Comparison of ENCODE assay signal across 26 cellular contexts in genomic region chr7:38291117-38291647, GRCh38.
DNase-seq lines count a peak whose midpoint lies in the region; ATAC-seq, FAIRE-seq and TF ChIP-seq lines count a peak whose summit lies in the region.
"Had no signal": no experiment of that assay in that cellular context is flagged by ENCODE, and none has a peak within 500 bp of the region (broad histone marks: within the 10 kb centered on the region; RNA-seq: fewer than 3 reads in every experiment).

No MANE protein-coding gene starts in this region.

- no peak overlapping the region for H3K4me3 Mint-ChIP-seq in stimulated activated memory B cell treated with anti-CD40 and anti-IgM and Interleukin-4, amounts not matched to agents 10 μg/mL and 1 μg/mL and 100 μg/mL, for 72 hours
- H3K4me3 Mint-ChIP-seq: activated naive CD8-positive, alpha-beta T cell treated with anti-CD3 and anti-CD28 coated beads for 36 hours; activated T-cell treated with anti-CD3 and anti-CD28 coated beads, Interleukin-2, amount 50 U/mL, for 72 hours; natural killer cell had no signal

- no peak overlapping the region for H3K27ac Mint-ChIP-seq in stimulated activated memory B cell treated with anti-CD40 and anti-IgM and Interleukin-4, amounts not matched to agents 10 μg/mL and 1 μg/mL and 100 μg/mL, for 72 hours
- H3K27ac Mint-ChIP-seq: activated naive CD8-positive, alpha-beta T cell treated with anti-CD3 and anti-CD28 coated beads for 36 hours; activated T-cell treated with anti-CD3 and anti-CD28 coated beads, Interleukin-2, amount 50 U/mL, for 72 hours had no signal

- no peaks in the 10 kb centered on the region for H3K36me3 Mint-ChIP-seq in stimulated activated memory B cell treated with anti-CD40 and anti-IgM and Interleukin-4, amounts not matched to agents 10 μg/mL and 1 μg/mL and 100 μg/mL, for 72 hours
- H3K36me3 Mint-ChIP-seq: activated naive CD8-positive, alpha-beta T cell treated with anti-CD3 and anti-CD28 coated beads for 36 hours; natural killer cell had no signal

- in situ Hi-C loops in GM12878 (cut with MboI) (no loop called here), HAP-1 (cut with MboI; ENCODE audit: low sequenced_read_pairs) (no loop called here)

- TF ChIP-seq CTCF in SK-N-SH (IDR thresholded peaks at IDR 0.05) = no peak
- TF ChIP-seq CTCF in GM12878 (IDR thresholded peaks at IDR 0.05 in 2 of 3, conservative IDR thresholded peaks at IDR 0.05 in 1 of 3; ENCODE audit: control insufficient read depth in 2 of 3, extremely low read depth in 1 of 3, insufficient read depth in 1 of 3, low read depth in 3 of 3, low read length in 3 of 3) = 0 out of 6 replicates have a peak, but pooled peaks of 1 of the 3 experiments have one; percentile 16

- peaks cover 22% of the 10 kb centered on the region for H3K27me3 Mint-ChIP-seq in stimulated activated memory B cell treated with anti-CD40 and anti-IgM and Interleukin-4, amounts not matched to agents 10 μg/mL and 1 μg/mL and 100 μg/mL, for 72 hours
- H3K27me3 Mint-ChIP-seq: activated naive CD8-positive, alpha-beta T cell treated with anti-CD3 and anti-CD28 coated beads for 36 hours had no signal

- WGBS in SK-N-SH (ENCODE audit: low lambda C conversion rate) = 57% methylated on average over 9 of the region's 9 CpGs
- 68% methylated on average over 9 of the region's 9 CpGs for WGBS in GM12878 (ENCODE audit: insufficient coverage, insufficient replicate concordance, low lambda C conversion rate, missing lambda C conversion rate)

- TF ChIP-seq POLR2A in GM12878 (IDR thresholded peaks at IDR 0.05; ENCODE audit: low read depth, low read length) = no peak

- FAIRE-seq in GM12878 (lab: Jason Lieb, UNC) = no peak
- FAIRE-seq: A204.1, GM19239, small intestine had no signal

- CTCF ChIA-PET in SK-N-SH (lab: Yijun Ruan, JAX) = no interaction called here
- CTCF ChIA-PET in GM12878 (lab: Yijun Ruan, JAX) = interaction anchor here (1.4 kb wide), 1 partner anchor 68 kb away, joined by 3 read pairs; no protein-coding TSS in a partner anchor

- H3K9me3 Mint-ChIP-seq in stimulated activated memory B cell treated with anti-CD40 and anti-IgM and Interleukin-4, amounts not matched to agents 10 μg/mL and 1 μg/mL and 100 μg/mL, for 72 hours = no peaks in the 10 kb centered on the region
- H3K9me3 Mint-ChIP-seq: activated naive CD8-positive, alpha-beta T cell treated with anti-CD3 and anti-CD28 coated beads for 36 hours; activated T-cell treated with anti-CD3 and anti-CD28 coated beads, Interleukin-2, amount 50 U/mL, for 72 hours; natural killer cell had no signal

- intact Hi-C loops in GM12878 (cut with micrococcal nuclease; ENCODE audit: unreplicated experiment) = no loop called here

- DNase-seq in SK-N-SH (no peak), MV-4-11 (lab: John Stamatoyannopoulos, UW) (peak; percentile 64), GM12878 (ENCODE audit: low read depth, low spot score) (no peak), HAP-1 (ENCODE audit: low spot score in 2 of 2) (no peak), NK-92 (lab: John Stamatoyannopoulos, UW; ENCODE audit: unreplicated experiment) (no peak)
- no peak for DNase-seq in activated CD4-positive, CD25-positive, alpha-beta regulatory T cell treated with anti-CD3 and anti-CD28 coated beads, Interleukin-2, amount 50 U/mL, for 72 hours
- DNase-seq: activated CD4-positive, CD25-positive, alpha-beta regulatory T cell; activated CD8-positive, alpha-beta memory T cell treated with anti-CD3 and anti-CD28 coated beads for 24 hours; activated naive CD8-positive, alpha-beta T cell treated with anti-CD3 and anti-CD28 coated beads for 36 hours; activated T-cell treated with anti-CD3 and anti-CD28 coated beads, Interleukin-2, amount 50 U/mL, for 72 hours; body of pancreas; cortex of kidney; foreskin fibroblast; hippocampal formation; left cardiac atrium; natural killer cell; NCI-H1930; NCI-H446; posterior cingulate gyrus; Right ventricle myocardium superior; small intestine; stimulated activated CD8-positive, alpha-beta memory T cell treated with anti-CD3 and anti-CD28 coated beads, Interleukin-4, amount 100 ng/mL, for 48 hours had no signal

- H3K9me2 ChIP-seq in SK-N-SH = no peaks in the 10 kb centered on the region

- RAD21 ChIA-PET in GM12878 (lab: Charles Lee; ENCODE audit: unreplicated experiment) = interaction anchor here (1.7 kb wide), 1 partner anchor 44 kb away, joined by 5 read pairs; no protein-coding TSS in a partner anchor

- peaks cover 9% of the 10 kb centered on the region for H3K4me1 Mint-ChIP-seq in stimulated activated memory B cell treated with anti-CD40 and anti-IgM and Interleukin-4, amounts not matched to agents 10 μg/mL and 1 μg/mL and 100 μg/mL, for 72 hours
- H3K4me1 Mint-ChIP-seq: activated naive CD8-positive, alpha-beta T cell treated with anti-CD3 and anti-CD28 coated beads for 36 hours had no signal

- no peaks in the 10 kb centered on the region for H4K20me1 ChIP-seq in SK-N-SH (ENCODE audit: insufficient read depth)
- no peaks in the 10 kb centered on the region for H4K20me1 ChIP-seq in GM12878 (ENCODE audit: control insufficient read depth, insufficient read depth)

- H3K9ac ChIP-seq in SK-N-SH (no peak overlapping the region), GM12878 (ENCODE audit: control insufficient read depth, insufficient read depth, low read length) (no peak overlapping the region)

- H3K27ac ChIP-seq in SK-N-SH (ENCODE audit: low read depth in 2 of 2, low read length in 1 of 2) (no peak overlapping the region), GM12878 (ENCODE audit: control insufficient read depth, insufficient read depth) (no peak overlapping the region)
- H3K27ac ChIP-seq: body of pancreas had no signal

- H2AFZ ChIP-seq in SK-N-SH (ENCODE audit: low read depth) (no peak overlapping the region), GM12878 (ENCODE audit: control insufficient read depth, low read depth, low read length) (no peak overlapping the region)

- no peaks in the 10 kb centered on the region; a peak in 1 of 4 replicates for H3K4me1 ChIP-seq in SK-N-SH (ENCODE audit: control insufficient read depth in 1 of 2, insufficient read depth in 2 of 2, low read depth in 1 of 2, low read length in 1 of 2)
- H3K4me1 ChIP-seq in GM12878 (ENCODE audit: control insufficient read depth, insufficient read depth, low read length) = peaks cover 1% of the 10 kb centered on the region
- H3K4me1 ChIP-seq in HAP-1 = no peaks in the 10 kb centered on the region
- H3K4me1 ChIP-seq: body of pancreas had no signal

- H3K4me3 ChIP-seq in SK-N-SH (ENCODE audit: low read depth in 2 of 2, low read length in 1 of 2) (no peak overlapping the region), GM12878 (no peak overlapping the region), HAP-1 (no peak overlapping the region)
- H3K4me3 ChIP-seq: body of pancreas had no signal

- TF ChIP-seq RAD21 in SK-N-SH (IDR thresholded peaks at IDR 0.05; ENCODE audit: low read length) = no peak
- TF ChIP-seq RAD21 in GM12878 (IDR thresholded peaks at IDR 0.05; ENCODE audit: insufficient read depth, low read depth, low read length) = no peak

- BruUV-seq in GM12878 (replicated peaks; lab: Mats Ljungman, UMichigan) = no TSS peak

- POLR2A ChIA-PET in SK-N-SH (lab: Yijun Ruan, JAX) (no interaction called here), GM12878 (lab: Charles Lee) (no interaction called here)

- H3K9me3 ChIP-seq in SK-N-SH = no peaks in the 10 kb centered on the region
- no peaks in the 10 kb centered on the region for H3K9me3 ChIP-seq in GM12878 (replicated peaks; ENCODE audit: control insufficient read depth, insufficient read depth, low read length)
- H3K9me3 ChIP-seq in HAP-1 = no peaks in the 10 kb centered on the region
- H3K9me3 ChIP-seq: body of pancreas had no signal

- no peak for TF ChIP-seq EP300 in SK-N-SH (IDR thresholded peaks at IDR 0.05; ENCODE audit: borderline replicate concordance in 1 of 2, low read depth in 1 of 2, low read length in 1 of 2)
- no peak for TF ChIP-seq EP300 in GM12878 (IDR thresholded peaks at IDR 0.05; ENCODE audit: borderline replicate concordance in 1 of 2, control insufficient read depth in 1 of 2, low read depth in 2 of 2, low read length in 2 of 2)

- SMC1A ChIA-PET in GM12878 (lab: Charles Lee; ENCODE audit: uncharacterized antibody, unreplicated experiment) = no interaction called here

- no peaks in the 10 kb centered on the region for H3K79me2 ChIP-seq in SK-N-SH (ENCODE audit: insufficient read depth)
- no peaks in the 10 kb centered on the region for H3K79me2 ChIP-seq in GM12878 (ENCODE audit: control insufficient read depth, insufficient read depth, low read length)

- H3F3A ChIP-seq in SK-N-SH (replicated peaks; ENCODE audit: insufficient read depth) = no peaks in the 10 kb centered on the region

- peak; percentile 22; the same call in 1 of the 3 replicates for ATAC-seq in SK-N-SH treated with all-trans-retinoic acid at 6 μM for 48 hours
- ATAC-seq in GM12878 = 0 out of 3 replicates have a peak, but pooled peaks have one; percentile 8
- no peak for ATAC-seq in stimulated activated memory B cell treated with anti-CD40 and anti-IgM and Interleukin-4, amounts not matched to agents 10 μg/mL and 1 μg/mL and 100 μg/mL, for 72 hours
- ATAC-seq: activated T-cell treated with anti-CD3 and anti-CD28 coated beads, Interleukin-2, amount 50 U/mL, for 72 hours; body of pancreas; left cardiac atrium; natural killer cell had no signal

- H3K36me3 ChIP-seq in SK-N-SH (replicated peaks in 1 of 2; ENCODE audit: control insufficient read depth in 1 of 2, insufficient read depth in 2 of 2, low read length in 1 of 2) (no peaks in the 10 kb centered on the region), GM12878 (ENCODE audit: control insufficient read depth in 2 of 2, insufficient read depth in 2 of 2, low read length in 1 of 2) (no peaks in the 10 kb centered on the region), HAP-1 (replicated peaks) (no peaks in the 10 kb centered on the region)

- peaks cover 12% of the 10 kb centered on the region; the same call in 1 of the 2 replicates for H3K27me3 ChIP-seq in SK-N-SH (ENCODE audit: insufficient read depth)
- H3K27me3 ChIP-seq in GM12878 (replicated peaks in 1 of 2; ENCODE audit: control insufficient read depth in 2 of 2, insufficient read depth in 2 of 2, low read length in 1 of 2) = peaks cover 0 to 2% of the 10 kb centered on the region in 2 experiments; a peak in 1 of 4 replicates
- no peaks in the 10 kb centered on the region for H3K27me3 ChIP-seq in HAP-1 (ENCODE audit: low read depth)
- H3K27me3 ChIP-seq: body of pancreas had no signal

- no peak overlapping the region for H3K4me2 ChIP-seq in SK-N-SH
- no peak overlapping the region for H3K4me2 ChIP-seq in GM12878 (ENCODE audit: control insufficient read depth, insufficient read depth)

TF ChIP-seq in SK-N-SH treated with all-trans-retinoic acid at 6 μM for 48 hours, 23 proteins besides CTCF, POLR2A, EP300 and RAD21 (continues in another document):
- no peak for TF ChIP-seq ARNTL (CRISPR knock-in tag; IDR thresholded peaks at IDR 0.05; ENCODE audit: borderline replicate concordance, low read depth)

TF ChIP-seq in SK-N-SH, 30 proteins besides CTCF, POLR2A, EP300 and RAD21 (continues in another document):
- TF ChIP-seq FOXJ3 (CRISPR knock-in tag; IDR thresholded peaks at IDR 0.05) = no peak
- TF ChIP-seq RXRA (IDR thresholded peaks at IDR 0.05; ENCODE audit: borderline replicate concordance, low read depth) = no peak
